1 cellular context compared by ENCODE assay signal in genomic region chr3:194051554-194052175, GRCh38.
TF ChIP-seq lines count a peak whose summit lies in the region.

No MANE protein-coding gene starts in this region.

TF ChIP-seq in K562, 482 proteins besides CTCF, POLR2A, EP300 and RAD21 (continued from another document and continues in another):
- no peak for TF ChIP-seq ZNF512 (tag; IDR thresholded peaks at IDR 0.05)
- no peak for TF ChIP-seq ZBTB2 (IDR thresholded peaks at IDR 0.05)
- no peak for TF ChIP-seq SRSF9 (IDR thresholded peaks at IDR 0.05; ENCODE audit: borderline replicate concordance, low read depth, low read length)
- no peak for TF ChIP-seq SNIP1 (IDR thresholded peaks at IDR 0.05; ENCODE audit: low read depth)
- TF ChIP-seq CBFA2T3 (IDR thresholded peaks at IDR 0.05) = peak; percentile 90
- 0 out of 2 replicates have a peak, but pooled peaks have one; percentile 19 for TF ChIP-seq BHLHE40 (IDR thresholded peaks at IDR 0.05; ENCODE audit: low read length)
- TF ChIP-seq POLR2AphosphoS5 (IDR thresholded peaks at IDR 0.05; ENCODE audit: control insufficient read depth, insufficient read depth, low read depth, low read length) = no peak
- no peak for TF ChIP-seq ELK3 (CRISPR knock-in tag; IDR thresholded peaks at IDR 0.05)
- no peak for TF ChIP-seq TCFL5 (CRISPR knock-in tag; conservative IDR thresholded peaks at IDR 0.05)
- no peak for TF ChIP-seq CREB3 (tag; conservative IDR thresholded peaks at IDR 0.05; ENCODE audit: low read depth)
- no peak for TF ChIP-seq E2F3 (CRISPR knock-in tag; IDR thresholded peaks at IDR 0.05)
- TF ChIP-seq NFIC (IDR thresholded peaks at IDR 0.05) = peak; percentile 43; the same call in 1 of the 2 replicates
- no peak for TF ChIP-seq HNRNPK (IDR thresholded peaks at IDR 0.05; ENCODE audit: low read depth, low read length, poor library complexity, severe bottlenecking)
- no peak for TF ChIP-seq ELF2 (CRISPR knock-in tag; IDR thresholded peaks at IDR 0.05)
- TF ChIP-seq ZNF23 (CRISPR knock-in tag; IDR thresholded peaks at IDR 0.05) = no peak
- no peak for TF ChIP-seq HCFC1 (IDR thresholded peaks at IDR 0.05; ENCODE audit: low read depth, low read length)
- no peak for TF ChIP-seq BCL6 (CRISPR knock-in tag; IDR thresholded peaks at IDR 0.05)
- TF ChIP-seq CBX5 (IDR thresholded peaks at IDR 0.05; ENCODE audit: borderline replicate concordance, low read depth) = no peak
- no peak for TF ChIP-seq ZNF408 (CRISPR knock-in tag; IDR thresholded peaks at IDR 0.05; ENCODE audit: low read depth)
- TF ChIP-seq ZNF589 (CRISPR knock-in tag; IDR thresholded peaks at IDR 0.05; ENCODE audit: low read depth) = no peak
- no peak for TF ChIP-seq DMBX1 (CRISPR knock-in tag; IDR thresholded peaks at IDR 0.05; ENCODE audit: borderline replicate concordance)
- no peak for TF ChIP-seq ELF1 (tag; IDR thresholded peaks at IDR 0.05)
- TF ChIP-seq CHD1 (IDR thresholded peaks at IDR 0.05; ENCODE audit: low read length) = no peak
- TF ChIP-seq EP400 (IDR thresholded peaks at IDR 0.05) = no peak
- TF ChIP-seq CHD7 (IDR thresholded peaks at IDR 0.05; ENCODE audit: low read depth, low read length) = no peak
- no peak; the same call in 1 of the 2 replicates for TF ChIP-seq CTBP1 (IDR thresholded peaks at IDR 0.05; ENCODE audit: borderline replicate concordance)
- no peak for TF ChIP-seq GMEB1 (CRISPR knock-in tag; IDR thresholded peaks at IDR 0.05)
- no peak for TF ChIP-seq GTF2B (IDR thresholded peaks at IDR 0.05; ENCODE audit: extremely low read depth, insufficient read length)
- no peak for TF ChIP-seq RBM14 (IDR thresholded peaks at IDR 0.05; ENCODE audit: borderline replicate concordance, insufficient read depth, low read depth, low read length)
- no peak for TF ChIP-seq ZNF584 (CRISPR knock-in tag; IDR thresholded peaks at IDR 0.05; ENCODE audit: low read depth)
- peak; percentile 87 for TF ChIP-seq JUND (IDR thresholded peaks at IDR 0.05; ENCODE audit: borderline replicate concordance, low read depth, low read length)
- TF ChIP-seq JUND (tag; IDR thresholded peaks at IDR 0.05; ENCODE audit: borderline replicate concordance, low read depth, low read length) = peak; percentile 69; the same call in 1 of the 3 replicates
- TF ChIP-seq RBM34 (IDR thresholded peaks at IDR 0.05; ENCODE audit: borderline replicate concordance, insufficient read depth, low read length) = no peak
- no peak for TF ChIP-seq NONO (IDR thresholded peaks at IDR 0.05; ENCODE audit: low read depth in 2 of 2, low read length in 1 of 2)
- no peak for TF ChIP-seq CEBPG (CRISPR knock-in tag; IDR thresholded peaks at IDR 0.05)
- no peak for TF ChIP-seq CEBPG (tag; conservative IDR thresholded peaks at IDR 0.05 in 1 of 2, IDR thresholded peaks at IDR 0.05 in 1 of 2)
- TF ChIP-seq HES1 (IDR thresholded peaks at IDR 0.05; ENCODE audit: low read depth) = peak; percentile 79
- 0 out of 2 replicates have a peak, but pooled peaks have one; percentile 9 for TF ChIP-seq CREM (IDR thresholded peaks at IDR 0.05; ENCODE audit: low read depth)
- no peak for TF ChIP-seq MEF2A (IDR thresholded peaks at IDR 0.05; ENCODE audit: control insufficient read depth, low read depth, low read length)
- TF ChIP-seq ZFP36 (IDR thresholded peaks at IDR 0.05; ENCODE audit: low read depth, low read length, partially characterized antibody) = no peak
- TF ChIP-seq ZNF140 (CRISPR knock-in tag; IDR thresholded peaks at IDR 0.05) = no peak
- TF ChIP-seq POLR3A (IDR thresholded peaks at IDR 0.05; ENCODE audit: borderline replicate concordance, extremely low read depth, insufficient read depth, insufficient read length) = no peak
- TF ChIP-seq KLF6 (CRISPR knock-in tag; IDR thresholded peaks at IDR 0.05; ENCODE audit: borderline replicate concordance) = no peak
- no peak for TF ChIP-seq DEAF1 (CRISPR knock-in tag; IDR thresholded peaks at IDR 0.05)
